In genomic region chr11:76085321-76085720, GRCh38 we compare ENCODE assay signal across 13 cellular contexts.
"Had no signal": no experiment of that assay in that cellular context is flagged by ENCODE, and none has a peak within 500 bp of the region (broad histone marks: within the 10 kb centered on the region; RNA-seq: fewer than 3 reads in every experiment).

No MANE protein-coding gene starts in this region.

- DNase-seq: erythroblast; foreskin keratinocyte; hippocampal formation; left colon; mesendoderm; naive thymus-derived CD8-positive, alpha-beta T cell; stimulated activated CD4-positive, alpha-beta T cell treated with anti-CD3 and anti-CD28 coated beads, Interleukin-12 subunit alpha, Interleukin-12 subunit beta, amount 100 ng/mL, for 4 hours; stimulated activated naive CD4-positive, alpha-beta T cell treated with Interleukin-2 at 50 U/mL for 16 hours; testis had no signal

- H3K27me3 Mint-ChIP-seq: dendritic cell treated with granulocyte-macrophage colony-stimulating factor and Interleukin-4, amounts not matched to agents 40 ng/mL and 50 ng/mL, for 4 days; naive thymus-derived CD8-positive, alpha-beta T cell had no signal

- H3K4me3 Mint-ChIP-seq: dendritic cell treated with granulocyte-macrophage colony-stimulating factor and Interleukin-4, amounts not matched to agents 40 ng/mL and 50 ng/mL, for 4 days; naive thymus-derived CD8-positive, alpha-beta T cell had no signal

- H3K27ac Mint-ChIP-seq: dendritic cell treated with granulocyte-macrophage colony-stimulating factor and Interleukin-4, amounts not matched to agents 40 ng/mL and 50 ng/mL, for 4 days; naive thymus-derived CD8-positive, alpha-beta T cell had no signal

- H3K4me3 ChIP-seq: testis, tibial nerve had no signal

- H2AFZ ChIP-seq: parathyroid adenoma had no signal

- H3K27me3 ChIP-seq: foreskin keratinocyte, testis, tibial nerve had no signal

- H3K9ac ChIP-seq: parathyroid adenoma had no signal

- H3K4me1 ChIP-seq: testis had no signal

- H3K79me2 ChIP-seq: parathyroid adenoma had no signal

- H3K27ac ChIP-seq: foreskin keratinocyte, parathyroid adenoma, testis had no signal

- H3K9me3 ChIP-seq: testis had no signal

- ATAC-seq: foreskin keratinocyte; left colon; naive thymus-derived CD8-positive, alpha-beta T cell; sciatic nerve had no signal
